Comparison of ENCODE assay signal across 19 cellular contexts in genomic region chr3:189646902-189647542, GRCh38. TPM values are rescaled to one million over a fixed set of nuclear protein-coding genes. Genes with fewer than 3 reads are reported as not detected.
DNase-seq lines count a peak whose midpoint lies in the region; ATAC-seq and TF ChIP-seq lines count a peak whose summit lies in the region.
"Had no signal": no experiment of that assay in that cellular context is flagged by ENCODE, and none has a peak within 500 bp of the region (broad histone marks: within the 10 kb centered on the region; RNA-seq: fewer than 3 reads in every experiment).

No MANE protein-coding gene starts in this region.

- H3K9me3 ChIP-seq in lower lobe of right lung (no peaks in the 10 kb centered on the region), OCI-LY7 (ENCODE audit: low read length) (no peaks in the 10 kb centered on the region)
- H3K9me3 ChIP-seq: BE2C, Caco-2 had no signal

- DNase-seq in NCI-H524 (lab: John Stamatoyannopoulos, UW) (peak; percentile 12 to 57), NCI-H524 treated with DMSO at 0.1 percent for 48 hours (lab: John Stamatoyannopoulos, UW) (no peak), LNCaP clone FGC (ENCODE audit: low read depth) (peak; percentile 10), NCI-H774 (lab: John Stamatoyannopoulos, UW) (peak; percentile 15), lower lobe of right lung (no peak), OCI-LY7 (ENCODE audit: low spot score) (no peak)
- no peak for DNase-seq in stimulated activated naive CD8-positive, alpha-beta T cell treated with anti-CD3 and anti-CD28 coated beads, Interleukin-15, amount 100 ng/mL, for 72 hours
- DNase-seq: BE2C; Caco-2; CD4-positive, CD25-positive, alpha-beta regulatory T cell; HFFc6; Kasumi-1; MM.1S; NCI-H1105; NCI-H226; NCI-H82; PC-9 had no signal

- H3K27me3 ChIP-seq in lower lobe of right lung (ENCODE audit: low read depth): no peaks in the 10 kb centered on the region
- H3K27me3 ChIP-seq: BE2C had no signal

- no peaks in the 10 kb centered on the region for H3K9me2 ChIP-seq in OCI-LY7 (ENCODE audit: insufficient read depth, low read length)

- POLR2A ChIA-PET in OCI-LY7 (lab: Charles Lee): no interaction called here

- intact Hi-C loops in lower lobe of right lung (cut with DNase I) (no loop called here), OCI-LY7 (cut with micrococcal nuclease; ENCODE audit: unreplicated experiment) (no loop called here)

- no peak for ATAC-seq in HG02759 (IDR thresholded peaks at IDR 0.05; ENCODE audit: unreplicated experiment)
- no peak for ATAC-seq in stimulated activated naive CD8-positive, alpha-beta T cell treated with anti-CD3 and anti-CD28 coated beads, Interleukin-15, amount 100 ng/mL, for 72 hours
- no peak for ATAC-seq in lower lobe of right lung

- H3K4me1 Mint-ChIP-seq in stimulated activated naive CD8-positive, alpha-beta T cell treated with anti-CD3 and anti-CD28 coated beads, Interleukin-15, amount 100 ng/mL, for 72 hours: no peaks in the 10 kb centered on the region

- CTCF ChIA-PET in OCI-LY7 (lab: Charles Lee; ENCODE audit: unreplicated experiment): no interaction called here

- no peaks in the 10 kb centered on the region for H4K20me1 ChIP-seq in OCI-LY7 (ENCODE audit: insufficient read depth, low read length)

- BruUV-seq in OCI-LY7 (replicated peaks; lab: Mats Ljungman, UMichigan): no TSS peak

- H3K4me3 Mint-ChIP-seq in stimulated activated naive CD8-positive, alpha-beta T cell treated with anti-CD3 and anti-CD28 coated beads, Interleukin-15, amount 100 ng/mL, for 72 hours: no peak overlapping the region
- H3K4me3 Mint-ChIP-seq: CD4-positive, CD25-positive, alpha-beta regulatory T cell; HFFc6 had no signal

- no peaks in the 10 kb centered on the region for H3K27me3 Mint-ChIP-seq in stimulated activated naive CD8-positive, alpha-beta T cell treated with anti-CD3 and anti-CD28 coated beads, Interleukin-15, amount 100 ng/mL, for 72 hours

- no peaks in the 10 kb centered on the region for H3K4me1 ChIP-seq in lower lobe of right lung
- no peaks in the 10 kb centered on the region for H3K4me1 ChIP-seq in OCI-LY7 (ENCODE audit: insufficient read depth, low read length, poor library complexity, severe bottlenecking)
- H3K4me1 ChIP-seq: BE2C, Caco-2 had no signal

- H3K9me3 Mint-ChIP-seq in stimulated activated naive CD8-positive, alpha-beta T cell treated with anti-CD3 and anti-CD28 coated beads, Interleukin-15, amount 100 ng/mL, for 72 hours: peaks cover 0 to 20% of the 10 kb centered on the region in 2 donors

- H3K27ac ChIP-seq in lower lobe of right lung: no peak overlapping the region
- H3K27ac ChIP-seq in OCI-LY7 (ENCODE audit: low read depth, low read length, poor library complexity, severe bottlenecking): no peak overlapping the region
- H3K27ac ChIP-seq: PC-9, RWPE1 had no signal

- H3K4me3 ChIP-seq in LNCaP clone FGC (ENCODE audit: low read depth, low read length): no peak overlapping the region
- no peak overlapping the region for H3K4me3 ChIP-seq in lower lobe of right lung
- no peak overlapping the region for H3K4me3 ChIP-seq in OCI-LY7 (ENCODE audit: low read depth, low read length, poor library complexity, severe bottlenecking)
- H3K4me3 ChIP-seq: PC-9 had no signal

- H2AFZ ChIP-seq in OCI-LY7 (ENCODE audit: low read length): no peak overlapping the region
- H2AFZ ChIP-seq: PC-9 had no signal

- no peak overlapping the region for H3K27ac Mint-ChIP-seq in stimulated activated naive CD8-positive, alpha-beta T cell treated with anti-CD3 and anti-CD28 coated beads, Interleukin-15, amount 100 ng/mL, for 72 hours
- H3K27ac Mint-ChIP-seq: CD4-positive, CD25-positive, alpha-beta regulatory T cell; HFFc6 had no signal

- no peak overlapping the region for H3K4me2 ChIP-seq in OCI-LY7 (ENCODE audit: low read length)
- H3K4me2 ChIP-seq: PC-9 had no signal

- no peak for TF ChIP-seq CTCF in LNCaP clone FGC (IDR thresholded peaks at IDR 0.05; ENCODE audit: control insufficient read depth, extremely low read depth, insufficient read depth)
- no peak for TF ChIP-seq CTCF in lower lobe of right lung (IDR thresholded peaks at IDR 0.05)
- TF ChIP-seq CTCF in OCI-LY7 (conservative IDR thresholded peaks at IDR 0.05; ENCODE audit: low read length): no peak

- no peaks in the 10 kb centered on the region for H3K36me3 ChIP-seq in lower lobe of right lung
- H3K36me3 ChIP-seq in OCI-LY7 (ENCODE audit: insufficient read depth, low read length): no peaks in the 10 kb centered on the region
- H3K36me3 ChIP-seq: BE2C had no signal

- no peaks in the 10 kb centered on the region for H3K79me2 ChIP-seq in OCI-LY7 (ENCODE audit: insufficient read depth, low read depth, low read length)

RNA-seq across cellular contexts. Expression of gene TP63, which starts 15.8 kb away (rescaled TPM):
- total RNA-seq in lower lobe of right lung: 2.1 TPM
- total RNA-seq in OCI-LY7 (2014; rRNA removed; shearing (Covaris generic)): 0.03 and 0.16 TPM in 2 replicates
- total RNA-seq in OCI-LY7 (2022): 0.74 and 1.1 TPM in 2 replicates
- total RNA-seq: HFFc6 had no signal

Comparison
In these comparisons a context has a peak if more than half of its experiments do, and no peak if none do; other contexts are left out.
1. DNase-seq: peak in NCI-H524 (2 of 2), LNCaP clone FGC (single experiment) and NCI-H774 (single experiment); none in NCI-H524 treated with DMSO at 0.1 percent for 48 hours (single experiment), stimulated activated naive CD8-positive, alpha-beta T cell treated with anti-CD3 and anti-CD28 coated beads, Interleukin-15, amount 100 ng/mL, for 72 hours (0 of 2), lower lobe of right lung (single experiment) and OCI-LY7 (single experiment).